Comparison of ENCODE assay signal across 25 cellular contexts in the genomic region with DNA sequence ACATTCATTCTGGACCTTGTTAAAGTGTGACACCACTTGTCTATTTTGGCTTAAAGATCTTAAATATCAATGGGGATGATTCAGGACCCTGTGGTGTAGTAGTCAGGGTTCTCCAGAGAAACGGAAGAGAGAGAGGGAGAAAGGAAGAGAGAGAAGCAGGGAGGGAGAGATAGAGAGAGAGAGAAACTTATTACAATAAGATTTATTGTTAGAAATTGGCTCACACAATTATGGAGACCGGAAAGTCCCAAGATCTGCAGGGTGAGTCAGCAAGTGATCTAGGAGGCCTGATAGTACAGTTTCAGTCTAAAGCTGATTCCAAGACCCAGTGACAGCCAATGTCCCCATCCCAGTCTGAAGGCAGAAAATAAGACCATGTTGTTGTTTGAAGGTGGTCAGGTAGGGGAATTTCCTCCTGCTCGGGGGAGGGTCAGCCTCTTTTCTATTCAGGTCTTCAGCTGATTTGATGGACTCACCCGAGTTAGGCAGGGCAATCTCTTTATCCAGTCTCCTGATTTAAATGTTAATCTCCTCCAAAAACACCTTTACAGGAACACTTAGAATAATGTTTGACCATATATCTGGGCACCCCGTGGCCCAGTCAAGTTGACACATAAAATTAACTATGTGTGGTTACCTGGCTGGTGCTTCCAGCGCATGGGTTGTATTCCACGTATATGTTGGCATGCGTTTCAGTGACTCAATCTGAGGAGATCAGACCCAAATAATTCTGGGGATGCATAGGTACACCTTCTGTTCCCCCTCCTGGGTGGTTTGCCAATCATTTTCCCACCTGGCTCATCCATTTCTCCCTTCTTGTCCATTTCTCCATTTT.
DNase-seq lines count a peak whose midpoint lies in the region; ATAC-seq, FAIRE-seq and TF ChIP-seq lines count a peak whose summit lies in the region.
"Had no signal": no experiment of that assay in that cellular context is flagged by ENCODE, and none has a peak within 500 bp of the region (broad histone marks: within the 10 kb centered on the region; RNA-seq: fewer than 3 reads in every experiment).

No MANE protein-coding gene starts in this region.

- no peak for TF ChIP-seq POLR2A in esophagus muscularis mucosa (IDR thresholded peaks at IDR 0.05; ENCODE audit: low read depth)

- no peak for TF ChIP-seq EP300 in esophagus muscularis mucosa (IDR thresholded peaks at IDR 0.05)

- DNase-seq in A673 (ENCODE audit: low spot score) (peak; percentile 63), GM18507 (ENCODE audit: extremely low spot score, insufficient read length, low read depth) (no peak), OCI-LY7 (ENCODE audit: low spot score) (no peak), esophagus muscularis mucosa (ENCODE audit: extremely low spot score) (peak; percentile 60), ecto neural progenitor cell (ENCODE audit: low spot score) (no peak), foreskin fibroblast (no peak), sciatic nerve (ENCODE audit: low spot score) (no peak)
- DNase-seq: activated CD4-positive, alpha-beta T cell treated with anti-CD3 and anti-CD28 coated beads, Interleukin-2, amount 50 U/mL, for 1 hour; caudate nucleus; Kasumi-1; lower lobe of right lung; NCI-H1105 treated with DMSO at 0.1 percent for 48 hours; NCI-H2029; NCI-H526 treated with DMSO at 0.1 percent for 48 hours; nephron progenitor cell; ovary; PC-9; right cardiac atrium; stimulated activated CD4-positive, alpha-beta T cell treated with anti-CD3 and anti-CD28 coated beads, Interleukin-4, amount 100 ng/mL, for 24 hours; stomach; trophoblast cell had no signal

- no peaks in the 10 kb centered on the region for H3K9me2 ChIP-seq in OCI-LY7 (ENCODE audit: insufficient read depth, low read length)

- ATAC-seq in HG03159 (IDR thresholded peaks at IDR 0.05; ENCODE audit: unreplicated experiment), result no peak
- no peak for ATAC-seq in sciatic nerve
- ATAC-seq: GM23338, lower lobe of right lung, right cardiac atrium had no signal

- H3K27me3 ChIP-seq in A673 (replicated peaks; ENCODE audit: insufficient read depth, low read depth, low read length, poor library complexity) (no peaks in the 10 kb centered on the region), esophagus muscularis mucosa (no peaks in the 10 kb centered on the region)
- H3K27me3 ChIP-seq: ovary, stomach had no signal

- peaks cover 4% of the 10 kb centered on the region for H3K4me1 ChIP-seq in A673 (ENCODE audit: insufficient read depth, low read length, poor library complexity, severe bottlenecking)
- H3K4me1 ChIP-seq in OCI-LY7 (ENCODE audit: insufficient read depth, low read length, poor library complexity, severe bottlenecking), result peaks cover 3% of the 10 kb centered on the region
- H3K4me1 ChIP-seq in esophagus muscularis mucosa, result no peaks in the 10 kb centered on the region
- H3K4me1 ChIP-seq: lower lobe of right lung, stomach had no signal

- intact Hi-C loops in A673 (cut with micrococcal nuclease; ENCODE audit: unreplicated experiment) (no loop called here), OCI-LY7 (cut with micrococcal nuclease; ENCODE audit: unreplicated experiment) (no loop called here), esophagus muscularis mucosa (cut with DNase I) (no loop called here), sciatic nerve (cut with DNase I) (no loop called here)

- no peak overlapping the region for H3K4me2 ChIP-seq in OCI-LY7 (ENCODE audit: low read length)
- H3K4me2 ChIP-seq: GM23338, PC-9 had no signal

- H3K9me3 ChIP-seq in A673 (ENCODE audit: low read depth, low read length, poor library complexity, severe bottlenecking) (peaks cover 5% of the 10 kb centered on the region), OCI-LY7 (ENCODE audit: low read length) (peaks cover 20% of the 10 kb centered on the region; the same call in 1 of the 2 replicates), esophagus muscularis mucosa (peaks cover 0 to 11% (median 11%) of the 10 kb centered on the region in 4 donors)
- H3K9me3 ChIP-seq: ovary had no signal

- peak overlapping the region; percentile 41 for H2AFZ ChIP-seq in OCI-LY7 (ENCODE audit: low read length)
- H2AFZ ChIP-seq: GM23338, PC-9 had no signal

- peak; percentile 50 for FAIRE-seq in GM18507 (lab: Jason Lieb, UNC)
- FAIRE-seq: astrocyte, D721Med had no signal

- H3K36me3 ChIP-seq in A673 (ENCODE audit: insufficient read depth, low read length, poor library complexity, severe bottlenecking), result no peaks in the 10 kb centered on the region
- peaks cover 3% of the 10 kb centered on the region; the same call in 1 of the 2 replicates for H3K36me3 ChIP-seq in OCI-LY7 (ENCODE audit: insufficient read depth, low read length)
- no peaks in the 10 kb centered on the region for H3K36me3 ChIP-seq in esophagus muscularis mucosa
- H3K36me3 ChIP-seq: lower lobe of right lung, ovary, stomach had no signal

- no peaks in the 10 kb centered on the region for H4K20me1 ChIP-seq in OCI-LY7 (ENCODE audit: insufficient read depth, low read length)

- CTCF ChIA-PET in A673 (lab: Charles Lee), result no interaction called here
- CTCF ChIA-PET in OCI-LY7 (lab: Charles Lee; ENCODE audit: unreplicated experiment), result no interaction called here

- no peaks in the 10 kb centered on the region for H3K79me2 ChIP-seq in OCI-LY7 (ENCODE audit: insufficient read depth, low read depth, low read length)

- H3K4me3 ChIP-seq in A673 (ENCODE audit: low read depth, low read length, poor library complexity, severe bottlenecking) (no peak overlapping the region), OCI-LY7 (ENCODE audit: low read depth, low read length, poor library complexity, severe bottlenecking) (no peak overlapping the region), esophagus muscularis mucosa (no peak overlapping the region), foreskin fibroblast (ENCODE audit: low read depth in 1 of 2, low read length in 2 of 2) (no peak overlapping the region)
- H3K4me3 ChIP-seq: GM23338, lower lobe of right lung, ovary, PC-9, stomach had no signal

- no peak for TF ChIP-seq CTCF in A673 (conservative IDR thresholded peaks at IDR 0.05; ENCODE audit: low read depth, low read length)
- TF ChIP-seq CTCF in OCI-LY7 (conservative IDR thresholded peaks at IDR 0.05; ENCODE audit: low read length), result no peak
- no peak for TF ChIP-seq CTCF in esophagus muscularis mucosa (IDR thresholded peaks at IDR 0.05)
- TF ChIP-seq CTCF in foreskin fibroblast (IDR thresholded peaks at IDR 0.05; ENCODE audit: low read depth, low read length), result no peak

- BruUV-seq in A673 (replicated peaks; lab: Mats Ljungman, UMichigan) (no TSS peak), OCI-LY7 (replicated peaks; lab: Mats Ljungman, UMichigan) (no TSS peak)

- POLR2A ChIA-PET in A673 (lab: Charles Lee; ENCODE audit: low non-redundant PET) (no interaction called here), OCI-LY7 (lab: Charles Lee) (no interaction called here)

- WGBS in esophagus muscularis mucosa, result 68% methylated on average over 8 of the region's 8 CpGs

- no peak overlapping the region for H3K27ac ChIP-seq in A673 (ENCODE audit: low read depth, low read length, poor library complexity, severe bottlenecking)
- no peak overlapping the region for H3K27ac ChIP-seq in OCI-LY7 (ENCODE audit: low read depth, low read length, poor library complexity, severe bottlenecking)
- no peak overlapping the region for H3K27ac ChIP-seq in esophagus muscularis mucosa (replicated peaks in 1 of 4)
- H3K27ac ChIP-seq: lower lobe of right lung, ovary, PC-9, stomach had no signal

Comparison
In these comparisons a context has a peak if more than half of its experiments do, and no peak if none do; other contexts are left out.
1. DNase-seq: peak in A673 (single experiment) and esophagus muscularis mucosa (single experiment); none in GM18507 (single experiment), OCI-LY7 (single experiment), ecto neural progenitor cell (single experiment), foreskin fibroblast (0 of 2) and sciatic nerve (single experiment).